In genomic region chr16:53045554-53046250, GRCh38 we compare ENCODE assay signal across 19 cellular contexts. TPM values are rescaled to one million over a fixed set of nuclear protein-coding genes. Genes with fewer than 3 reads are reported as not detected.
DNase-seq lines count a peak whose midpoint lies in the region; ATAC-seq and TF ChIP-seq lines count a peak whose summit lies in the region.
"Had no signal": no experiment of that assay in that cellular context is flagged by ENCODE, and none has a peak within 500 bp of the region (broad histone marks: within the 10 kb centered on the region; RNA-seq: fewer than 3 reads in every experiment).

No MANE protein-coding gene starts in this region.

- H3K4me3 Mint-ChIP-seq in Calu3 (ENCODE audit: low read depth, unreplicated experiment): no peak overlapping the region
- no peak overlapping the region for H3K4me3 Mint-ChIP-seq in glutamatergic neuron (ENCODE audit: unreplicated experiment)
- peak overlapping the region; percentile 24 for H3K4me3 Mint-ChIP-seq in neural progenitor cell
- H3K4me3 Mint-ChIP-seq in activated CD8-positive, alpha-beta T cell treated with anti-CD3 and anti-CD28 coated beads for 36 hours: no peak overlapping the region
- H3K4me3 Mint-ChIP-seq: CD14-positive monocyte, neural crest cell had no signal

- peak overlapping the region; percentile 72 for H3K27ac ChIP-seq in VCaP
- H3K27ac ChIP-seq in neural progenitor cell: no peak overlapping the region
- no peak overlapping the region for H3K27ac ChIP-seq in MM.1S (ENCODE audit: low read length)
- no peak overlapping the region for H3K27ac ChIP-seq in RWPE1

- H3K27ac Mint-ChIP-seq in Calu3 (ENCODE audit: unreplicated experiment): peak overlapping the region; percentile 2
- H3K27ac Mint-ChIP-seq in glutamatergic neuron (ENCODE audit: unreplicated experiment): peak overlapping the region; percentile 48
- H3K27ac Mint-ChIP-seq in neural progenitor cell: peak overlapping the region; percentile 33
- H3K27ac Mint-ChIP-seq in activated CD8-positive, alpha-beta T cell treated with anti-CD3 and anti-CD28 coated beads for 36 hours: no peak overlapping the region
- H3K27ac Mint-ChIP-seq: activated naive CD4-positive, alpha-beta T cell treated with anti-CD3 and anti-CD28 coated beads, Interleukin-2, amount 50 U/mL, for 72 hours had no signal

- H3K4me3 ChIP-seq in neural progenitor cell (no peak overlapping the region), MM.1S (ENCODE audit: low read length) (no peak overlapping the region)

- H4K20me1 ChIP-seq in neural progenitor cell (ENCODE audit: low read depth) (no peaks in the 10 kb centered on the region), MM.1S (ENCODE audit: insufficient read depth, low read length) (no peaks in the 10 kb centered on the region)

- H3K4me2 ChIP-seq in neural progenitor cell: no peak overlapping the region
- no peak overlapping the region for H3K4me2 ChIP-seq in MM.1S (ENCODE audit: low read depth, low read length)

- no peaks in the 10 kb centered on the region for H3K27me3 ChIP-seq in neural progenitor cell
- H3K27me3 ChIP-seq in MM.1S (replicated peaks; ENCODE audit: insufficient read depth, low read length): no peaks in the 10 kb centered on the region

- TF ChIP-seq CTCF in Calu3 (IDR thresholded peaks at IDR 0.05; ENCODE audit: unreplicated experiment) (no peak), VCaP (conservative IDR thresholded peaks at IDR 0.05) (no peak), glutamatergic neuron (IDR thresholded peaks at IDR 0.05; ENCODE audit: partially characterized antibody, unreplicated experiment) (no peak), neural progenitor cell (IDR thresholded peaks at IDR 0.05) (no peak), MM.1S (IDR thresholded peaks at IDR 0.05; ENCODE audit: low read length) (no peak), RWPE1 (conservative IDR thresholded peaks at IDR 0.05; ENCODE audit: low read depth) (no peak)
- no peak for TF ChIP-seq CTCF in activated CD8-positive, alpha-beta T cell treated with anti-CD3 and anti-CD28 coated beads for 36 hours (IDR thresholded peaks at IDR 0.05)

- H3F3A ChIP-seq in neural progenitor cell (ENCODE audit: low read depth) (peaks cover 47% of the 10 kb centered on the region), MM.1S (ENCODE audit: insufficient read depth, low read length) (no peaks in the 10 kb centered on the region)

- CTCF ChIA-PET in Calu3 (lab: Charles Lee) (interaction anchor here (1.1 kb wide), 1 partner anchor 54 kb away, joined by 3 read pairs; no protein-coding TSS in a partner anchor), RWPE1 (lab: Yijun Ruan, JAX) (interaction anchor here (0.5 to 1.2 kb wide), 3 partner anchors 9 to 157 kb away, joined by 3 read pairs; partner anchors contain the start of gene CHD9)
- CTCF ChIA-PET in activated CD8-positive, alpha-beta T cell treated with anti-CD3 and anti-CD28 coated beads for 36 hours (lab: Charles Lee): no interaction called here

- H3K9me3 Mint-ChIP-seq in Calu3 (ENCODE audit: low read depth, unreplicated experiment) (peaks cover 1% of the 10 kb centered on the region), glutamatergic neuron (ENCODE audit: unreplicated experiment) (peaks cover 12% of the 10 kb centered on the region), neural progenitor cell (peaks cover 3% of the 10 kb centered on the region)
- no peaks in the 10 kb centered on the region for H3K9me3 Mint-ChIP-seq in activated CD8-positive, alpha-beta T cell treated with anti-CD3 and anti-CD28 coated beads for 36 hours

- DNase-seq in Calu3: peak; percentile 14
- DNase-seq in glutamatergic neuron: no peak
- DNase-seq in neural progenitor cell (ENCODE audit: low spot score): no peak
- no peak for DNase-seq in MM.1S
- DNase-seq in activated CD8-positive, alpha-beta T cell treated with anti-CD3 and anti-CD28 coated beads for 36 hours: no peak
- DNase-seq in dermis blood vessel endothelial cell: no peak
- no peak for DNase-seq in RWPE1 (ENCODE audit: low spot score)
- DNase-seq: activated CD4-positive, alpha-beta T cell treated with anti-CD3 and anti-CD28 coated beads for 48 hours; aorta; cerebellar nuclear complex; effector CD8-positive, alpha-beta T cell; GDM1; midbrain; NCI-H1105 treated with DMSO at 0.1 percent for 48 hours; NCI-H510A had no signal

- POLR2A ChIA-PET in activated CD8-positive, alpha-beta T cell treated with anti-CD3 and anti-CD28 coated beads for 36 hours (lab: Charles Lee): no interaction called here
- POLR2A ChIA-PET in RWPE1 (lab: Yijun Ruan, JAX; ENCODE audit: low non-redundant PET): interaction anchor here (0.6 kb wide), 1 partner anchor 195 kb away, joined by 3 read pairs; no protein-coding TSS in a partner anchor

- ATAC-seq in activated CD8-positive, alpha-beta T cell treated with anti-CD3 and anti-CD28 coated beads for 36 hours: no peak
- ATAC-seq: activated naive CD4-positive, alpha-beta T cell treated with anti-CD3 and anti-CD28 coated beads, Interleukin-2, amount 50 U/mL, for 72 hours had no signal

- H3K27me3 Mint-ChIP-seq in Calu3 (ENCODE audit: unreplicated experiment) (no peaks in the 10 kb centered on the region), glutamatergic neuron (ENCODE audit: unreplicated experiment) (peaks cover 13% of the 10 kb centered on the region), neural progenitor cell (ENCODE audit: insufficient read depth, low read depth) (peaks cover 6% of the 10 kb centered on the region)
- peaks cover 4% of the 10 kb centered on the region for H3K27me3 Mint-ChIP-seq in activated CD8-positive, alpha-beta T cell treated with anti-CD3 and anti-CD28 coated beads for 36 hours

- H3K36me3 ChIP-seq in neural progenitor cell (no peaks in the 10 kb centered on the region), MM.1S (replicated peaks; ENCODE audit: insufficient read depth, low read length) (no peaks in the 10 kb centered on the region)

- H3K79me2 ChIP-seq in neural progenitor cell (ENCODE audit: low read depth) (peaks cover 20% of the 10 kb centered on the region), MM.1S (ENCODE audit: low read length) (no peaks in the 10 kb centered on the region)

- H2AFZ ChIP-seq in neural progenitor cell (replicated peaks): no peak overlapping the region
- H2AFZ ChIP-seq in MM.1S (ENCODE audit: low read length): no peak overlapping the region

- H3K4me1 Mint-ChIP-seq in Calu3 (ENCODE audit: low read depth, unreplicated experiment) (peaks cover 55% of the 10 kb centered on the region), glutamatergic neuron (ENCODE audit: low read depth, unreplicated experiment) (peaks cover 25% of the 10 kb centered on the region), neural progenitor cell (peaks cover 54% of the 10 kb centered on the region)
- H3K4me1 Mint-ChIP-seq in activated CD8-positive, alpha-beta T cell treated with anti-CD3 and anti-CD28 coated beads for 36 hours (ENCODE audit: low read depth): no peaks in the 10 kb centered on the region

- no TSS peak for BruUV-seq in Calu3 (replicated peaks; lab: Mats Ljungman, UMichigan)

- H3K9me3 ChIP-seq in neural progenitor cell (ENCODE audit: low read depth) (no peaks in the 10 kb centered on the region), MM.1S (replicated peaks; ENCODE audit: insufficient read depth, low read length) (no peaks in the 10 kb centered on the region)

- intact Hi-C loops in Calu3 (cut with micrococcal nuclease; ENCODE audit: unreplicated experiment): no loop called here
- intact Hi-C loops in activated CD8-positive, alpha-beta T cell treated with anti-CD3 and anti-CD28 coated beads for 36 hours (cut with micrococcal nuclease): no loop called here

- peaks cover 10% of the 10 kb centered on the region for H3K36me3 Mint-ChIP-seq in Calu3 (ENCODE audit: insufficient read depth, unreplicated experiment)
- peaks cover 5% of the 10 kb centered on the region for H3K36me3 Mint-ChIP-seq in glutamatergic neuron (ENCODE audit: unreplicated experiment)
- H3K36me3 Mint-ChIP-seq in neural progenitor cell: no peaks in the 10 kb centered on the region
- no peaks in the 10 kb centered on the region for H3K36me3 Mint-ChIP-seq in activated CD8-positive, alpha-beta T cell treated with anti-CD3 and anti-CD28 coated beads for 36 hours (ENCODE audit: low read depth)
- H3K36me3 Mint-ChIP-seq: activated naive CD4-positive, alpha-beta T cell treated with anti-CD3 and anti-CD28 coated beads, Interleukin-2, amount 50 U/mL, for 72 hours; CD14-positive monocyte had no signal

- no peak overlapping the region for H3K9ac ChIP-seq in neural progenitor cell
- H3K9ac ChIP-seq in MM.1S (ENCODE audit: low read length): no peak overlapping the region

- H3K4me1 ChIP-seq in neural progenitor cell (peaks cover 44% of the 10 kb centered on the region), MM.1S (ENCODE audit: low read length) (no peaks in the 10 kb centered on the region)

- no peaks in the 10 kb centered on the region for H3K9me2 ChIP-seq in MM.1S (replicated peaks; ENCODE audit: insufficient read depth, low read length)

RNA-seq across cellular contexts. Expression of gene CHD9NB, which starts 7.0 kb away (rescaled TPM):
- total RNA-seq in Calu3 (2022): 5.9 and 6.4 TPM in 2 replicates
- 1.8 TPM for total RNA-seq in glutamatergic neuron (ENCODE audit: unreplicated experiment)
- total RNA-seq in neural progenitor cell (ENCODE audit: low replicate concordance): 3.0 and 4.1 TPM in 2 replicates
- under 1 TPM in 1 of 2 experiments, not detected in 1; 0.16 TPM for total RNA-seq in activated CD8-positive, alpha-beta T cell treated with anti-CD3 and anti-CD28 coated beads for 36 hours
- 0.65 and 1.9 TPM in 2 replicates for total RNA-seq in dermis blood vessel endothelial cell

RNA-seq across cellular contexts. Expression of gene CHD9, which starts 9.1 kb away (rescaled TPM):
- total RNA-seq in Calu3 (2022) (61.8 and 69.5 TPM in 2 replicates), glutamatergic neuron (ENCODE audit: unreplicated experiment) (120 TPM), neural progenitor cell (ENCODE audit: low replicate concordance) (52.7 and 86.0 TPM in 2 replicates), dermis blood vessel endothelial cell (51.1 and 95.0 TPM in 2 replicates)
- total RNA-seq in activated CD8-positive, alpha-beta T cell treated with anti-CD3 and anti-CD28 coated beads for 36 hours: 10 to 100 TPM; 13.8 to 16.3 TPM
